In the genomic region with DNA sequence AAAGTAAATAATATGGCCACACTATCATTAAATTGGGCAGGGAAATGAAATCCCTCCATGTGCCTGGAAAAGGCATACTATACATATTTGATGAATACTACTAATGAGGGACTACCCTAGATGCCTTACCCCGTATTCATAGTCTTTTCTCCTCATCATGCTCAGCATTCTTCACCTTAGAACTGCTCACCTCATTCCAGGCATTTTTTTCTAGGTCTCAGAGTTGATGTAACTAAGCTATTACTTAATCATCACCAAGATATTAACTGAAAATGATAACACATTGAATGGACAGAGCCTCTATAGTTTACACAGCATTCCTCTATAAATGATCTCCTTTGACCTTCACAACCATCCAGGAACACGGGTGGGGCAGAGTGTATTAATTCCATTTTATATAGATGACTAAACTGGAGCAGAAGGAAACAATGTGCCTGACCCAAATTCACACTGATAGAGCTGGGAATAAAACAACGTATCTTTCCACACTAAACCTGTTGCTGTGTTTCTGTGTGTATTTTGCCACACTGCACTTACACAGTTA, we compare ENCODE assay signal across 22 cellular contexts.
DNase-seq lines count a peak whose midpoint lies in the region; ATAC-seq, FAIRE-seq and TF ChIP-seq lines count a peak whose summit lies in the region.
"Had no signal": no experiment of that assay in that cellular context is flagged by ENCODE, and none has a peak within 500 bp of the region (broad histone marks: within the 10 kb centered on the region; RNA-seq: fewer than 3 reads in every experiment).

No MANE protein-coding gene starts in this region.

- H3K36me3 Mint-ChIP-seq in activated T-helper 17 cell treated with anti-CD3 and anti-CD28 coated beads, Interleukin-2, amount 50 U/mL, for 72 hours (ENCODE audit: low read depth): no peaks in the 10 kb centered on the region
- H3K36me3 Mint-ChIP-seq: IgD-negative memory B cell had no signal

- no peak overlapping the region for H3K27ac ChIP-seq in small intestine (ENCODE audit: low read depth in 1 of 2, low read length in 1 of 2)
- H3K27ac ChIP-seq: HL-60 had no signal

- H3K27ac Mint-ChIP-seq in activated T-helper 17 cell treated with anti-CD3 and anti-CD28 coated beads, Interleukin-2, amount 50 U/mL, for 72 hours: no peak overlapping the region
- H3K27ac Mint-ChIP-seq: GM23338, IgD-negative memory B cell had no signal

- H3K4me1 ChIP-seq in small intestine (ENCODE audit: control insufficient read depth in 2 of 2, insufficient read depth in 1 of 2, low read depth in 1 of 2, low read length in 1 of 2): no peaks in the 10 kb centered on the region

- DNase-seq in H54 (ENCODE audit: insufficient read length, low spot score) (no peak), bronchial epithelial cell (ENCODE audit: low read depth) (peak; percentile 59), left colon (no peak), small intestine (peak; percentile 33), COLO829 (ENCODE audit: low spot score) (no peak)
- no peak for DNase-seq in activated CD4-positive, alpha-beta T cell treated with anti-CD3 and anti-CD28 coated beads for 4 hours
- DNase-seq: C1 segment of cervical spinal cord, DMS 273 treated with DMSO at 0.1 percent for 48 hours, DND-41, GDM1, Karpas-422, NCI-H1417 treated with DMSO at 0.1 percent for 48 hours, NCI-H187 treated with DMSO at 0.1 percent for 48 hours, NCI-H345, NCI-H524 treated with DMSO at 0.1 percent for 48 hours had no signal

- H3K9me3 ChIP-seq in small intestine (ENCODE audit: control insufficient read depth, low read depth): no peaks in the 10 kb centered on the region

- H3K36me3 ChIP-seq in bronchial epithelial cell (ENCODE audit: control insufficient read depth, insufficient read depth, low read length): no peaks in the 10 kb centered on the region
- no peaks in the 10 kb centered on the region for H3K36me3 ChIP-seq in small intestine (ENCODE audit: control insufficient read depth in 2 of 2, insufficient read depth in 2 of 2, low read length in 2 of 2)

- FAIRE-seq in H54 (lab: Jason Lieb, UNC): peak; percentile 53
- no peak for FAIRE-seq in bronchial epithelial cell (lab: Jason Lieb, UNC)
- FAIRE-seq in small intestine (lab: Jason Lieb, UNC): no peak
- FAIRE-seq: GM12878 had no signal

- H3K27me3 Mint-ChIP-seq in activated T-helper 17 cell treated with anti-CD3 and anti-CD28 coated beads, Interleukin-2, amount 50 U/mL, for 72 hours: peaks cover 18% of the 10 kb centered on the region

- TF ChIP-seq CTCF in bronchial epithelial cell (IDR thresholded peaks at IDR 0.05; ENCODE audit: insufficient read depth, low read length, severe bottlenecking): no peak

- WGBS in small intestine, 3 donors: 30 to 64% (median 41%) methylated on average over 3 of the region's 3 CpGs

- H3K4me3 ChIP-seq in bronchial epithelial cell (ENCODE audit: low read depth, low read length): no peak overlapping the region
- no peak overlapping the region for H3K4me3 ChIP-seq in small intestine (ENCODE audit: low read depth in 1 of 2, low read length in 2 of 2)
- H3K4me3 ChIP-seq: GM12878, GM23338 had no signal

- ATAC-seq in left colon (peak; percentile 44), HG03039 (IDR thresholded peaks at IDR 0.05; ENCODE audit: unreplicated experiment) (no peak)
- no peak for ATAC-seq in activated T-helper 17 cell treated with anti-CD3 and anti-CD28 coated beads, Interleukin-2, amount 50 U/mL, for 72 hours (replicated peaks)
- ATAC-seq: GM12878, GM23338, HCT116 had no signal

- TF ChIP-seq POLR2A in H54 (IDR thresholded peaks at IDR 0.05; ENCODE audit: low read depth, low read length): no peak

- H3K27me3 ChIP-seq in bronchial epithelial cell (ENCODE audit: control insufficient read depth, insufficient read depth, low read length) (no peaks in the 10 kb centered on the region), small intestine (ENCODE audit: control insufficient read depth in 2 of 2, insufficient read depth in 2 of 2, low read length in 2 of 2) (no peaks in the 10 kb centered on the region)

- no peak overlapping the region for H3K4me3 Mint-ChIP-seq in activated T-helper 17 cell treated with anti-CD3 and anti-CD28 coated beads, Interleukin-2, amount 50 U/mL, for 72 hours
- H3K4me3 Mint-ChIP-seq: GM23338, IgD-negative memory B cell had no signal

- intact Hi-C loops in left colon (cut with DNase I, micrococcal nuclease): no loop called here

- no peaks in the 10 kb centered on the region for H3K9me3 Mint-ChIP-seq in activated T-helper 17 cell treated with anti-CD3 and anti-CD28 coated beads, Interleukin-2, amount 50 U/mL, for 72 hours

- no peaks in the 10 kb centered on the region for H3K4me1 Mint-ChIP-seq in activated T-helper 17 cell treated with anti-CD3 and anti-CD28 coated beads, Interleukin-2, amount 50 U/mL, for 72 hours
- H3K4me1 Mint-ChIP-seq: IgD-negative memory B cell had no signal

Comparison
In these comparisons a context has a peak if more than half of its experiments do, and no peak if none do; other contexts are left out.
1. DNase-seq: peak in bronchial epithelial cell (single experiment) and small intestine (single experiment); none in H54 (single experiment), left colon (0 of 2), COLO829 (single experiment) and activated CD4-positive, alpha-beta T cell treated with anti-CD3 and anti-CD28 coated beads for 4 hours (0 of 2).